ENCODE assay signal across 19 cellular contexts in the genomic region with DNA sequence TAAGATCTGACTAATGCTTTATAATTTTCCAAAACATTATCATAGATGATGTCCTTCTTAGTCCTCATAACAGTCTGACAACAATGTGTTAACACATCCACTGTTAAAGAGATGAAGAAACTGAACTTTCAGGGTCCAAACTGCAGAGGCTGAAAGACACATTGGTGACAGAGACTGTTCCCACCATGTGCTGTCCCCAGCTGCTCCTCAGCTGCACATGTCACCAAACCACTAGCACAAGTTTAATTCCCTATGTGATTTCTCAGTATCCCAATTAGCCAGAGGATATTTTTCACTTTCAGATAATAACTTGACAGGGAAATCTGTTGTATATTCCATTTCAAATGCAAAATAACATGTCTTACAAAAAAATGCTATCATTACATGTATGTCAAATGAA. TPM values are rescaled to one million over a fixed set of nuclear protein-coding genes. Genes with fewer than 3 reads are reported as not detected.
"Had no signal": no experiment of that assay in that cellular context is flagged by ENCODE, and none has a peak within 500 bp of the region (broad histone marks: within the 10 kb centered on the region; RNA-seq: fewer than 3 reads in every experiment).

No MANE protein-coding gene starts in this region.

- H3K27me3 ChIP-seq: brain microvascular endothelial cell, esophagus muscularis mucosa, vagina had no signal

- H3K36me3 ChIP-seq: brain microvascular endothelial cell, vagina had no signal

- H3K9me3 ChIP-seq: esophagus muscularis mucosa, mucosa of descending colon, vagina had no signal

- H3K4me3 ChIP-seq: esophagus muscularis mucosa, mucosa of descending colon, vagina had no signal

- ATAC-seq: activated CD4-positive, alpha-beta T cell treated with anti-CD3 and anti-CD28 coated beads for 36 hours; activated CD8-positive, alpha-beta T cell treated with anti-CD3 and anti-CD28 coated beads, Interleukin-2, amount 10 ng/mL, durations not matched to agents 7 days and 5 days; activated T-cell treated with anti-CD3 and anti-CD28 coated beads, Interleukin-2, amount 50 U/mL, for 72 hours; left ventricle myocardium superior; mucosa of descending colon; sciatic nerve; stimulated activated effector memory CD8-positive, alpha-beta T cell treated with anti-CD3 and anti-CD28 coated beads, Interleukin-12 subunit alpha, Interleukin-12 subunit beta, amount 100 ng/mL, for 72 hours had no signal

- FAIRE-seq: small intestine had no signal

- DNase-seq: activated CD4-positive, alpha-beta T cell treated with anti-CD3 and anti-CD28 coated beads for 36 hours; activated CD4-positive, CD25-positive, alpha-beta regulatory T cell; activated CD8-positive, alpha-beta T cell treated with anti-CD3 and anti-CD28 coated beads, Interleukin-2, amount 10 ng/mL, durations not matched to agents 7 days and 5 days; activated naive CD4-positive, alpha-beta T cell treated with Interleukin-2 at 50 U/mL for 16 hours; activated T-cell treated with anti-CD3 and anti-CD28 coated beads for 4 hours; activated T-cell treated with anti-CD3 and anti-CD28 coated beads, Interleukin-2, amount 50 U/mL, for 72 hours; anterior cingulate cortex; brain microvascular endothelial cell; caudate nucleus; foreskin melanocyte; left ventricle myocardium superior; mucosa of descending colon; small intestine; stimulated activated CD4-positive, alpha-beta T cell treated with anti-CD3 and anti-CD28 coated beads, Interleukin-4, amount 100 ng/mL, for 24 hours; substantia nigra had no signal

- H3K27ac ChIP-seq: brain microvascular endothelial cell, esophagus muscularis mucosa, vagina had no signal

RNA-seq across cellular contexts. Expression of gene LAMC2, which starts 24.6 kb away (rescaled TPM):
- total RNA-seq: activated CD8-positive, alpha-beta T cell treated with anti-CD3 and anti-CD28 coated beads, Interleukin-2, amount 10 ng/mL, durations not matched to agents 7 days and 5 days had no signal
